In the genomic region with DNA sequence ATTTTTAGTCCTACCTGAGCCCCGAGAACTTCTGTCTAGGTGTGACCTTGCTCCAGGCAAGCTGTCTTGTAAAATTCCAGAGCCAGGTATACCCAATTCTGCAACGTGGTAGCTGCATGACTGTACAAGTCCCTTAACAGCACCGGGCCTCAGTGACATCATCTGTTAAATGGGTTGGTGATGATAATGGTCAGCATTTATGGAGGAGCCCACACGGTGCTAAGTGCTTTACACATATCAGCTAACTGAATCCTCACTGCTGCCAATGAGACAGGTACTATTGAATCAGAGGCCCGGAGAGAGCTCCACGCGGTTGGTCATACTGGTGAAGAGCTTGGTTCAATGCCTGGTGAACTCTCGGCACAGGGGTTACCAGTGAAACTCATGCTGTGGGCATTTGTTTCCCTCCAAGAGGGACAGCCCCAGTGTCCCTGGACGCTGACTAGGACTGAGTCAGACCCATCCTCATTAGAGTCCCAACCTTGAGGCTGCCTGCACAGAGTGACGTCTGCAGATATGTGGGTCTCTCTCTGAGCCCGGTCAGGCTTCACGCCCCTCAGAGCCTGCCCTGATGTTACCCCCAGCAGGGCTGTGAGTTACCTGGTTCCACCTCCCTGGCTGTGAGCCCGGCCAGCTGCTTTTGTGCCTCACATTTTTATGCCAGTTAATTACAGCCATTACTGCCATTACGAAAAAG, we compare ENCODE assay signal across 13 cellular contexts. TPM values are rescaled to one million over a fixed set of nuclear protein-coding genes. Genes with fewer than 3 reads are reported as not detected.
DNase-seq lines count a peak whose midpoint lies in the region; ATAC-seq and TF ChIP-seq lines count a peak whose summit lies in the region.
"Had no signal": no experiment of that assay in that cellular context is flagged by ENCODE, and none has a peak within 500 bp of the region (broad histone marks: within the 10 kb centered on the region; RNA-seq: fewer than 3 reads in every experiment).

No MANE protein-coding gene starts in this region.

- no peaks in the 10 kb centered on the region for H3K4me1 Mint-ChIP-seq in activated CD4-positive, alpha-beta T cell treated with anti-CD3 and anti-CD28 coated beads for 36 hours

- ATAC-seq in heart right ventricle, result no peak
- ATAC-seq in activated CD4-positive, alpha-beta T cell treated with anti-CD3 and anti-CD28 coated beads for 36 hours, result no peak

- no peaks in the 10 kb centered on the region for H3K36me3 ChIP-seq in ACC112 (ENCODE audit: insufficient read depth, low read length)
- no peaks in the 10 kb centered on the region for H3K36me3 ChIP-seq in heart right ventricle

- peak; percentile 97 for DNase-seq in HS-27A (ENCODE audit: low read depth)
- DNase-seq in SW 1271 (lab: John Stamatoyannopoulos, UW), result peak; percentile 31 to 47
- peak; percentile 53 for DNase-seq in fibroblast of villous mesenchyme (ENCODE audit: low read depth)
- DNase-seq in HT-29 (ENCODE audit: low spot score), result no peak
- no peak for DNase-seq in heart right ventricle
- no peak for DNase-seq in activated CD4-positive, alpha-beta T cell treated with anti-CD3 and anti-CD28 coated beads for 36 hours
- no peak for DNase-seq in NCI-H524 (lab: John Stamatoyannopoulos, UW)
- DNase-seq: activated CD4-positive, alpha-beta T cell treated with anti-CD3 and anti-CD28 coated beads for 4 hours; AML-193; amygdala had no signal

- peaks cover 35% of the 10 kb centered on the region for H3K4me1 ChIP-seq in ACC112 (ENCODE audit: control insufficient read depth, insufficient read depth, low read length, unreplicated experiment)
- H3K4me1 ChIP-seq in heart right ventricle, result no peaks in the 10 kb centered on the region

- no peaks in the 10 kb centered on the region for H3K79me2 ChIP-seq in ACC112 (ENCODE audit: control insufficient read depth, insufficient read depth, low read length, unreplicated experiment)

- H3K27me3 ChIP-seq in ACC112 (ENCODE audit: insufficient read depth, low read length) (no peaks in the 10 kb centered on the region), heart right ventricle (peaks cover 0 to 39% (median 17%) of the 10 kb centered on the region in 7 donors)

- H3K9me3 Mint-ChIP-seq in activated CD4-positive, alpha-beta T cell treated with anti-CD3 and anti-CD28 coated beads for 36 hours (ENCODE audit: low read depth), result no peaks in the 10 kb centered on the region

- no peak overlapping the region for H3K27ac Mint-ChIP-seq in activated CD4-positive, alpha-beta T cell treated with anti-CD3 and anti-CD28 coated beads for 36 hours

- H3K4me3 ChIP-seq in ACC112 (ENCODE audit: low read depth, low read length), result peak overlapping the region; percentile 47
- H3K4me3 ChIP-seq in fibroblast of villous mesenchyme (ENCODE audit: low read depth, low read length), result no peak overlapping the region
- H3K4me3 ChIP-seq in heart right ventricle, result no peak overlapping the region

- CTCF ChIA-PET in activated CD4-positive, alpha-beta T cell treated with anti-CD3 and anti-CD28 coated beads for 36 hours (lab: Charles Lee), result no interaction called here

- no peak overlapping the region for H3K4me3 Mint-ChIP-seq in activated CD4-positive, alpha-beta T cell treated with anti-CD3 and anti-CD28 coated beads for 36 hours

- peaks cover 2% of the 10 kb centered on the region for H3K27me3 Mint-ChIP-seq in activated CD4-positive, alpha-beta T cell treated with anti-CD3 and anti-CD28 coated beads for 36 hours

- 70 to 73% methylated on average over 14 of the region's 14 CpGs for whole genome bisulfite sequencing in heart right ventricle, 2 donors

- TF ChIP-seq CTCF in fibroblast of villous mesenchyme (IDR thresholded peaks at IDR 0.05; ENCODE audit: insufficient read depth, low read depth, low read length), result no peak
- no peak for TF ChIP-seq CTCF in heart right ventricle (IDR thresholded peaks at IDR 0.05)

- no peaks in the 10 kb centered on the region for H3K36me3 Mint-ChIP-seq in activated CD4-positive, alpha-beta T cell treated with anti-CD3 and anti-CD28 coated beads for 36 hours (ENCODE audit: low read depth)

- H2AFZ ChIP-seq in ACC112 (ENCODE audit: low read length, unreplicated experiment), result peak overlapping the region; percentile 4

- no peaks in the 10 kb centered on the region for H3K9me3 ChIP-seq in heart right ventricle

- peak overlapping the region; percentile 96 for H3K27ac ChIP-seq in ACC112 (ENCODE audit: low read depth, low read length)
- H3K27ac ChIP-seq in heart right ventricle, result no peak overlapping the region

- POLR2A ChIA-PET in activated CD4-positive, alpha-beta T cell treated with anti-CD3 and anti-CD28 coated beads for 36 hours (lab: Charles Lee), result no interaction called here

- intact Hi-C loops in heart right ventricle (cut with DNase I), result no loop called here
- intact Hi-C loops in activated CD4-positive, alpha-beta T cell treated with anti-CD3 and anti-CD28 coated beads for 36 hours (cut with DNase I, micrococcal nuclease), result no loop called here

RNA-seq across cellular contexts. Expression of a gene that starts 37.0 kb away (rescaled TPM):
- total RNA-seq in fibroblast of villous mesenchyme, result 0.43 and 0.64 TPM in 2 replicates
- total RNA-seq in HT-29 (2014; rRNA removed; shearing (Covaris generic)), result 16.3 and 17.5 TPM in 2 replicates
- total RNA-seq in heart right ventricle, result not detected
- polyA plus RNA-seq in heart right ventricle, result under 1 TPM in 1 of 2 donors, not detected in 1; 0.01 TPM
- total RNA-seq in activated CD4-positive, alpha-beta T cell treated with anti-CD3 and anti-CD28 coated beads for 36 hours, result not detected
- total RNA-seq: OCI-LY7, skeletal muscle tissue had no signal

RNA-seq across cellular contexts. Expression of a gene that starts 48.7 kb away (rescaled TPM):
- total RNA-seq in fibroblast of villous mesenchyme, result under 0.01 and 0.43 TPM in 2 replicates
- total RNA-seq in HT-29 (2014; rRNA removed; shearing (Covaris generic)), result 3.4 and 3.8 TPM in 2 replicates
- total RNA-seq in heart right ventricle, result 1 to 10 TPM in 1 of 10 donors, under 1 TPM in 9; 0.12 to 1.1 (median 0.58) TPM
- polyA plus RNA-seq in heart right ventricle, result under 1 TPM; 0.07 TPM
- total RNA-seq in activated CD4-positive, alpha-beta T cell treated with anti-CD3 and anti-CD28 coated beads for 36 hours, result under 1 TPM in 1 of 2 experiments, not detected in 1; 0.05 TPM

Comparison
In these comparisons a context has a peak if more than half of its experiments do, and no peak if none do; other contexts are left out.
1. DNase-seq: peak in HS-27A (single experiment), SW 1271 (2 of 2) and fibroblast of villous mesenchyme (single experiment); none in HT-29 (single experiment), heart right ventricle (0 of 2), activated CD4-positive, alpha-beta T cell treated with anti-CD3 and anti-CD28 coated beads for 36 hours (single experiment) and NCI-H524 (0 of 2).
2. RNA of a gene that starts 37.0 kb away (total RNA-seq): 16.3 to 17.5 TPM in HT-29; 0.43 to 0.64 TPM in fibroblast of villous mesenchyme, not detected in heart right ventricle and not detected in activated CD4-positive, alpha-beta T cell treated with anti-CD3 and anti-CD28 coated beads for 36 hours; every median in the first group is over 10 times any median in the second.